ENCODE assay signal across 23 cellular contexts in the genomic region with DNA sequence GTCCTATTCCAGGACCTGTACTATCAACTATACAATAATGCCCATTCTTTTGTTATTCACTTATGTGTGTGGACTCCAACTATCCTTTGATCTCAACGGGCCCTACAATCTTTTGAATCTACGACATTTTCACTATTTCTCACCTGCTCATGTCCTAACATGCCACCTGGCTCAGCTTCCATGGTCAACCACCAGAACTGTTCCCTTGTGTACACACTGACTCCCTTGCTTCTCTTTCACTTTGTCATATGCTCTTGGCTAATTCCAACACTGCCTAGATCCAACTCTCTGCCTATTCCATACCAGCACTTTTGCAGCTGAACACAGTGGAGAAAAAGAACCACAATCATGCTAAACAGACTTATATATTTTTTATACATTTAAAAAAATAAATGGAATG.
"Had no signal": no experiment of that assay in that cellular context is flagged by ENCODE, and none has a peak within 500 bp of the region (broad histone marks: within the 10 kb centered on the region; RNA-seq: fewer than 3 reads in every experiment).

No MANE protein-coding gene starts in this region.

- H3K4me3 Mint-ChIP-seq: activated B cell treated with CpG ODN at 0.5 μM for 24 hours; activated CD4-positive, alpha-beta T cell treated with anti-CD3 and anti-CD28 coated beads, Interleukin-2, amount 10 ng/mL, durations not matched to agents 24 days and 14 days; activated naive CD4-positive, alpha-beta T cell treated with anti-CD3 and anti-CD28 coated beads, Interleukin-2, amount 10 ng/mL, durations not matched to agents 7 days and 5 days; activated naive CD8-positive, alpha-beta T cell treated with anti-CD3 and anti-CD28 coated beads, Interleukin-2, amount 10 ng/mL, durations not matched to agents 7 days and 5 days; activated T-cell treated with anti-CD3 and anti-CD28 coated beads, Interleukin-2, amount 50 U/mL, for 72 hours; central memory CD8-positive, alpha-beta T cell; T-helper 1 cell treated with Interleukin-12 subunit alpha and Interleukin-12 subunit beta and Interleukin-4 antibody, amounts not matched to agents 30 μg/mL and 1 μg/mL, for 36 hours had no signal

- H3K9me3 Mint-ChIP-seq: activated CD4-positive, alpha-beta T cell treated with anti-CD3 and anti-CD28 coated beads, Interleukin-2, amount 10 ng/mL, durations not matched to agents 24 days and 14 days; activated naive CD8-positive, alpha-beta T cell treated with anti-CD3 and anti-CD28 coated beads, Interleukin-2, amount 10 ng/mL, durations not matched to agents 7 days and 5 days; central memory CD8-positive, alpha-beta T cell had no signal

- DNase-seq: activated B cell treated with CpG ODN at 0.5 μM for 24 hours; activated CD4-positive, alpha-beta T cell treated with anti-CD3 and anti-CD28 coated beads for 1 hour; activated CD4-positive, alpha-beta T cell treated with anti-CD3 and anti-CD28 coated beads, Interleukin-2, amount 10 ng/mL, durations not matched to agents 24 days and 14 days; activated CD4-positive, alpha-beta T cell treated with anti-CD3 and anti-CD28 coated beads, Interleukin-2, amount 50 U/mL, for 48 hours; activated CD8-positive, alpha-beta memory T cell treated with anti-CD3 and anti-CD28 coated beads for 24 hours; activated gamma-delta T cell treated with Interleukin-2 at 50 U/mL for 16 hours; activated naive CD4-positive, alpha-beta T cell treated with anti-CD3 and anti-CD28 coated beads, Interleukin-2, amount 10 ng/mL, durations not matched to agents 7 days and 5 days; activated naive CD8-positive, alpha-beta T cell treated with anti-CD3 and anti-CD28 coated beads, Interleukin-2, amount 10 ng/mL, durations not matched to agents 7 days and 5 days; activated T-cell treated with anti-CD3 and anti-CD28 coated beads, Interleukin-2, amount 50 U/mL, for 72 hours; aorta; Kasumi-1; NCI-H1048; NCI-H146; NCI-H187 treated with DMSO at 0.1 percent for 48 hours; NCI-H2081 treated with DMSO at 0.1 percent for 48 hours; NCI-H446; NCI-H524; PC-3; SHP77 treated with DMSO at 0.1 percent for 48 hours; T-helper 9 cell had no signal

- H3K27ac Mint-ChIP-seq: activated B cell treated with CpG ODN at 0.5 μM for 24 hours; activated CD4-positive, alpha-beta T cell treated with anti-CD3 and anti-CD28 coated beads, Interleukin-2, amount 10 ng/mL, durations not matched to agents 24 days and 14 days; activated naive CD4-positive, alpha-beta T cell treated with anti-CD3 and anti-CD28 coated beads, Interleukin-2, amount 10 ng/mL, durations not matched to agents 7 days and 5 days; activated naive CD8-positive, alpha-beta T cell treated with anti-CD3 and anti-CD28 coated beads, Interleukin-2, amount 10 ng/mL, durations not matched to agents 7 days and 5 days; activated T-cell treated with anti-CD3 and anti-CD28 coated beads, Interleukin-2, amount 50 U/mL, for 72 hours; activated T-helper 2 cell treated with anti-CD3 and anti-CD28 coated beads, Interferon-gamma antibody, Interleukin-2, Interleukin-4, amounts not matched to agents 10 μg/mL and 5 μg/mL and 100 μg/mL, durations not matched to agents 14 hours and 24 hours and 36 hours; T-helper 1 cell treated with Interleukin-12 subunit alpha and Interleukin-12 subunit beta and Interleukin-4 antibody, amounts not matched to agents 30 μg/mL and 1 μg/mL, for 36 hours had no signal

- H3K4me1 Mint-ChIP-seq: activated CD4-positive, alpha-beta T cell treated with anti-CD3 and anti-CD28 coated beads, Interleukin-2, amount 10 ng/mL, durations not matched to agents 24 days and 14 days; activated naive CD4-positive, alpha-beta T cell treated with anti-CD3 and anti-CD28 coated beads, Interleukin-2, amount 10 ng/mL, durations not matched to agents 7 days and 5 days had no signal

- ATAC-seq: activated T-cell treated with anti-CD3 and anti-CD28 coated beads, Interleukin-2, amount 50 U/mL, for 72 hours; PC-3 had no signal

- H3K27me3 Mint-ChIP-seq: activated B cell treated with CpG ODN at 0.5 μM for 24 hours; activated CD4-positive, alpha-beta T cell treated with anti-CD3 and anti-CD28 coated beads, Interleukin-2, amount 10 ng/mL, durations not matched to agents 24 days and 14 days; activated naive CD4-positive, alpha-beta T cell treated with anti-CD3 and anti-CD28 coated beads, Interleukin-2, amount 10 ng/mL, durations not matched to agents 7 days and 5 days; activated naive CD8-positive, alpha-beta T cell treated with anti-CD3 and anti-CD28 coated beads, Interleukin-2, amount 10 ng/mL, durations not matched to agents 7 days and 5 days; central memory CD8-positive, alpha-beta T cell had no signal
